In the genomic region with DNA sequence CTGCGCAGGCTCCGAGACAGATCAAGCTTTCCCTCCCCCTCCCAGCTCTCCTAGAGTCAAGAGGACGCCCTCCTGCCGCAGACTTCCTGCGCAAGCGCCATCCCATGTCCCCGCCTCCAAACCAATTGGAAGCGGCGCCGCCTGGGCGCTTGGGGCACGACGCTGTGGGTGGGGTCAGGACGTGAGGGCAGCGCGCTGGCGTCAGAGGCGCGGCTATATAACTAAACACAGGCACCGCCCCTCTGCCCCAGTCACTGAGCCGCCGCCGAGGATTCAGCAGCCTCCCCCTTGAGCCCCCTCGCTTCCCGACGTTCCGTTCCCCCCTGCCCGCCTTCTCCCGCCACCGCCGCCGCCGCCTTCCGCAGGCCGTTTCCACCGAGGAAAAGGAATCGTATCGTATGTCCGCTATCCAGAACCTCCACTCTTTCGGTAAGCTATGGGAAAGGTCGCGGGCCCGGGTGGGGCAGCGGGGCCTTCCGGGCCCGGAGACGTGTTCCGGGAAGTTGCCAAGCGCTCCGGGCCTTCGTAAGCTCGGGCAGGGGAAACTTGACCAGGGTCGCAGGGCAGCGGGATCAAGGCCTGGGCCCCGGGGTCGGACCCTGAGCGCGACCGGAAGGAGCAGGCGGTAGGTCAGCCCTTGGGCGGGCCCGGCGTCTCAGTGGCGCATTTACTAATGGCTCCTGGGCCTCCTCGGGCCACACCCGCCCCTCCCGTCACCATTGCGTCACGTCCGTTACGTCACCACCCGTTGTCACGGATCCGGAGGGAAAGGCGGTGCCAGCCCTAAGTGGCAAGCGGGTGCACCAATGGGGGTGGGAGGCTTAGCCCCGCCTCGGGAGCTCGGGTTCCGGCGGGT, we compare ENCODE assay signal across 8 cellular contexts. TPM values are rescaled to one million over a fixed set of nuclear protein-coding genes. Genes with fewer than 3 reads are reported as not detected.
DNase-seq lines count a peak whose midpoint lies in the region; ATAC-seq lines count a peak whose summit lies in the region.

A gene (plus strand): TSS at position 245 of the 856 bp plus-strand sequence. CDS start 154 bp downstream, at position 399.

- peaks cover 29% of the 10 kb centered on the region for H3K4me1 ChIP-seq in effector memory CD4-positive, alpha-beta T cell (ENCODE audit: control insufficient read depth, insufficient read depth, low read length, poor library complexity, severe bottlenecking)

- H3K9me3 ChIP-seq in effector memory CD4-positive, alpha-beta T cell (ENCODE audit: control insufficient read depth, low read length), result no peaks in the 10 kb centered on the region

- peak within 1 kb of the TSS; percentile 92 for H3K4me3 ChIP-seq in effector memory CD4-positive, alpha-beta T cell (ENCODE audit: insufficient read depth, low read depth, low read length, poor library complexity, severe bottlenecking)

- H3K36me3 ChIP-seq in effector memory CD4-positive, alpha-beta T cell (ENCODE audit: control insufficient read depth, insufficient read depth, low read length), result peaks cover 45% of the 10 kb centered on the region

- peak; percentile 69 for ATAC-seq in GM21360 (IDR thresholded peaks at IDR 0.05; ENCODE audit: unreplicated experiment)

- peak within 1 kb of the TSS; percentile 100 for H3K27ac ChIP-seq in effector memory CD4-positive, alpha-beta T cell (ENCODE audit: insufficient read depth, low read length, poor library complexity, severe bottlenecking)

- DNase-seq in COLO668 (lab: John Stamatoyannopoulos, UW; ENCODE audit: unreplicated experiment) (peak; percentile 97), HT1080 (ENCODE audit: low read depth) (peak; percentile 99), NOMO-1 treated with DMSO at 0.1 percent for 48 hours (lab: John Stamatoyannopoulos, UW; ENCODE audit: unreplicated experiment) (peak; percentile 99), medulla oblongata (ENCODE audit: extremely low spot score) (peak; percentile 100)
- DNase-seq in activated CD8-positive, alpha-beta memory T cell treated with anti-CD3 and anti-CD28 coated beads for 4 hours (ENCODE audit: low read depth in 2 of 2), result peak; percentile 100
- DNase-seq in effector memory CD4-positive, alpha-beta T cell, result peak; percentile 99 to 100 (median 99)
- DNase-seq in stimulated activated CD8-positive, alpha-beta memory T cell treated with anti-CD3 and anti-CD28 coated beads, Interleukin-12 subunit alpha, Interleukin-12 subunit beta, amount 100 ng/mL, for 1 hour (ENCODE audit: low read depth), result peak; percentile 100

- no peaks in the 10 kb centered on the region for H3K27me3 ChIP-seq in effector memory CD4-positive, alpha-beta T cell (replicated peaks; ENCODE audit: control insufficient read depth, insufficient read depth, low read length, poor library complexity, severe bottlenecking)

RNA-seq across cellular contexts. Expression of the gene that starts here (rescaled TPM):
- 78.2 and 312 TPM in 2 replicates for total RNA-seq in HT1080 (2014; rRNA removed; shearing (Covaris generic))
- 402 and 484 TPM in 2 replicates for polyA plus RNA-seq in HT1080 (2015; cell fraction: cytosol; rRNA removed)
- polyA plus RNA-seq in HT1080 (2015; cell fraction: nucleus; rRNA removed), result 465 and 478 TPM in 2 replicates

Comparison
In these comparisons a context has a peak if more than half of its experiments do, and no peak if none do; other contexts are left out.
1. Peak in every context shown above with its lines: DNase-seq, ATAC-seq, H3K4me3 ChIP-seq and H3K27ac ChIP-seq.